ENCODE assay signal across 8 cellular contexts in the genomic region with DNA sequence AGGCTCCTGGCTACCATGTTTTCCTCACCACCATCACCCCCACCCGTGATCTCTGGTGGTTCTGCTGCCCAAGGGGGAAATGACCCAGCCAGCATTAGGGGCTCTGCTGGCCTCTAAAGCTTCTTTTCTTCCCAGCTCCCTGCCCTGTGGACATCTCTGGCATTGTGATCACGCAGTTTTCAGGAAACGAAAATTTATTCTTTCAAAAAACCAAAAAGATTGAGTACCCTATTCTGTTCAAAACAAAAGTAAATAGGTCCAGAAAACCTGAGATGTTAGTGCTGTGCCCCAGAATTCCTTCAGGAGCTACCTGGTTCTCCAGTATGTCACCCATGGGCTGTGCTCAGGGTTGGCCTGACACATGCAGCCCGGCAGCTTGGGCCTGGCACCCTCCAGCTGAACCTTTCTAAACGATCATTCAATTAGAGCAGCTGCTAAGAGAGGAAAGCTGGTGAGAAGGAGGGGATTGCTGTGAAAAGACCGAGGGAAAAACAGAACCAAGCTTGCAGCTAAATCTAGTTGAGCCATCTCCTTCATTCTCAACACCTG.
A peak's percentile ranks its signal among the peaks of the same experiment; 100 is the strongest.
DNase-seq lines count a peak whose midpoint lies in the region; ATAC-seq lines count a peak whose summit lies in the region.

No MANE protein-coding gene starts in this region.

- no peak for DNase-seq in activated naive CD4-positive, alpha-beta T cell (lab: John Stamatoyannopoulos, UW)
- DNase-seq in SHP77 treated with DMSO at 0.1 percent for 48 hours (lab: John Stamatoyannopoulos, UW) (peak; percentile 39), left cardiac atrium (no peak), substantia nigra (lab: John Stamatoyannopoulos, UW) (peak in 6 of 49 donors; percentile 13 to 69 (median 22)), GM19238 (ENCODE audit: insufficient read length, low spot score) (no peak), inferior parietal cortex (ENCODE audit: extremely low spot score) (no peak)

- H3K4me1 Mint-ChIP-seq in activated naive CD4-positive, alpha-beta T cell treated with anti-CD3 and anti-CD28 coated beads, Interleukin-2, amount 50 U/mL, for 24 hours, result peaks cover 44% of the 10 kb centered on the region

- H3K27ac Mint-ChIP-seq in activated naive CD4-positive, alpha-beta T cell treated with anti-CD3 and anti-CD28 coated beads, Interleukin-2, amount 50 U/mL, for 24 hours, result peak overlapping the region; percentile 55

- peak overlapping the region; percentile 88 for H3K27ac ChIP-seq in substantia nigra (ENCODE audit: low read depth, low read length, poor library complexity, severe bottlenecking)

- no peaks in the 10 kb centered on the region for H3K9me3 Mint-ChIP-seq in activated naive CD4-positive, alpha-beta T cell treated with anti-CD3 and anti-CD28 coated beads, Interleukin-2, amount 50 U/mL, for 24 hours

- H3K27me3 Mint-ChIP-seq in activated naive CD4-positive, alpha-beta T cell treated with anti-CD3 and anti-CD28 coated beads, Interleukin-2, amount 50 U/mL, for 24 hours, result no peaks in the 10 kb centered on the region

- intact Hi-C loops in left cardiac atrium (cut with DNase I), result loop anchor here (2.0 to 10.0 kb wide), 4 partner anchors 34 to 293 kb away; no protein-coding TSS in a partner anchor

- H3K36me3 Mint-ChIP-seq in activated naive CD4-positive, alpha-beta T cell treated with anti-CD3 and anti-CD28 coated beads, Interleukin-2, amount 50 U/mL, for 24 hours, result peaks cover 5% of the 10 kb centered on the region

- peak; percentile 20 to 32 for ATAC-seq in left cardiac atrium
- ATAC-seq in GM18861 (IDR thresholded peaks at IDR 0.05; ENCODE audit: unreplicated experiment), result no peak

- no peak overlapping the region for H3K4me3 Mint-ChIP-seq in activated naive CD4-positive, alpha-beta T cell treated with anti-CD3 and anti-CD28 coated beads, Interleukin-2, amount 50 U/mL, for 24 hours
